ENCODE assay signal across 8 cellular contexts in genomic region chrX:46408553-46409407, GRCh38.
A peak's percentile ranks its signal among the peaks of the same experiment; 100 is the strongest.
DNase-seq lines count a peak whose midpoint lies in the region; ATAC-seq and TF ChIP-seq lines count a peak whose summit lies in the region.

No MANE protein-coding gene starts in this region.

- H3K4me1 ChIP-seq in uterus: no peaks in the 10 kb centered on the region

- no peaks in the 10 kb centered on the region for H3K27me3 ChIP-seq in uterus

- H3K27ac ChIP-seq in uterus: no peak overlapping the region

- H3K9me3 ChIP-seq in uterus: no peaks in the 10 kb centered on the region

- DNase-seq in COLO829 (ENCODE audit: low spot score) (peak; percentile 42), RKO (ENCODE audit: low spot score) (peak; percentile 77), globus pallidus (ENCODE audit: low spot score) (peak; percentile 48), posterior cingulate gyrus (peak; percentile 60 to 96 (median 76)), uterus (peak; percentile 74 to 80), cortex of kidney (lab: John Stamatoyannopoulos, UW) (no peak)
- DNase-seq in activated gamma-delta T cell treated with anti-CD3 and anti-CD28 coated beads, Interleukin-2, amount 50 U/mL, for 16 hours (ENCODE audit: low read depth): peak; percentile 43

- no peaks in the 10 kb centered on the region for H3K36me3 ChIP-seq in uterus

- peak; percentile 46 for ATAC-seq in HG03342 (IDR thresholded peaks at IDR 0.05; ENCODE audit: unreplicated experiment)

- H3K4me3 ChIP-seq in uterus: no peak overlapping the region

- no peak for TF ChIP-seq POLR2A in uterus (IDR thresholded peaks at IDR 0.05)

- intact Hi-C loops in posterior cingulate gyrus (cut with DNase I): loop anchor here (10.0 kb wide), 2 partner anchors 894 to 1084 kb away; no protein-coding TSS in a partner anchor
- intact Hi-C loops in uterus (cut with DNase I; ENCODE audit: low total_unique reads): no loop called here

- TF ChIP-seq CTCF in uterus (IDR thresholded peaks at IDR 0.05): peak; percentile 74 to 81 (median 78)
